25 cellular contexts compared by ENCODE assay signal in the genomic region with DNA sequence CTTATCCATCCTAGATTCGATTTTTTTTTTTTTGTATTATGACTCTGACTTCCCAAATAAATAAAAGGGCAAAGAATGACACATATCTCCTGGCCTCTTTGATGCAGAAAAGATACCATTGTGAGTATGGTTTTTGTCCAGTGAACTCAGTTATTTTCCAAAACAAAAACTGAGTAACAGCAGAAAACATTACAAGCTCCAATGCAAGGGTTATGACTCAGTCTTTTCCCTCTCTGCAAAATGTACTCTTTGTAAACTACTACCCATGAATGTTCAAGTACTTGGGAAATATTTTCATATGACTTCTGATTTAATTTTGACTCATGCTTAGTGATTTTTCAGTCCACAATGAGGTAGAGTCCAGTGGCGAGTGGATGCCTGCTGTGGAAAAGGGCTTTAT.
DNase-seq lines count a peak whose midpoint lies in the region; ATAC-seq and TF ChIP-seq lines count a peak whose summit lies in the region.
"Had no signal": no experiment of that assay in that cellular context is flagged by ENCODE, and none has a peak within 500 bp of the region (broad histone marks: within the 10 kb centered on the region; RNA-seq: fewer than 3 reads in every experiment).

No MANE protein-coding gene starts in this region.

- dilution Hi-C loops in mammary epithelial cell (cut with HindIII; ENCODE audit: low sequenced_read_pairs) = no loop called here

- H3K27me3 ChIP-seq in mammary epithelial cell (ENCODE audit: insufficient read depth, low read length) (no peaks in the 10 kb centered on the region), foreskin keratinocyte (no peaks in the 10 kb centered on the region)
- H3K27me3 ChIP-seq: gastrocnemius medialis, upper lobe of right lung had no signal

- no peak overlapping the region for H2AFZ ChIP-seq in mammary epithelial cell (ENCODE audit: low read depth, low read length)

- H3K79me2 ChIP-seq in mammary epithelial cell (ENCODE audit: insufficient read depth, low read length) = no peaks in the 10 kb centered on the region

- no TSS peak for BruUV-seq in mammary epithelial cell (replicated peaks; lab: Mats Ljungman, UMichigan)

- no peaks in the 10 kb centered on the region for H3K36me3 ChIP-seq in mammary epithelial cell (ENCODE audit: insufficient read depth, low read length)
- H3K36me3 ChIP-seq: gastrocnemius medialis, upper lobe of right lung had no signal

- DNase-seq in AG08395 (ENCODE audit: low spot score) (peak; percentile 6), LHCN-M2 (ENCODE audit: low read depth) (peak; percentile 8), mammary epithelial cell (peak; percentile 80), foreskin keratinocyte (peak; percentile 32 to 70), inferior parietal cortex (ENCODE audit: extremely low spot score) (no peak), UCSD-AML1 (lab: John Stamatoyannopoulos, UW; ENCODE audit: unreplicated experiment) (no peak), HK-2 (ENCODE audit: unreplicated experiment) (no peak), cerebellar nuclear complex (lab: John Stamatoyannopoulos, UW) (no peak)
- DNase-seq: activated CD4-positive, alpha-beta T cell treated with anti-CD3 and anti-CD28 coated beads for 4 hours; DMS 273 treated with DMSO at 0.1 percent for 48 hours; effector memory CD8-positive, alpha-beta T cell; gastrocnemius medialis; GF-D8; Karpas-422; NCI-H1105 treated with DMSO at 0.1 percent for 48 hours; NCI-H2107; NCI-H524; posterior cingulate gyrus; stimulated activated CD4-positive, alpha-beta T cell treated with anti-CD3 and anti-CD28 coated beads, Interleukin-4, amount 100 ng/mL, for 1 hour; stimulated activated naive CD8-positive, alpha-beta T cell treated with anti-CD3 and anti-CD28 coated beads, Interleukin-15, amount 100 ng/mL, for 72 hours; upper lobe of right lung had no signal

- TF ChIP-seq CTCF in mammary epithelial cell (conservative IDR thresholded peaks at IDR 0.05 in 1 of 2, IDR thresholded peaks at IDR 0.05 in 1 of 2; ENCODE audit: extremely low read depth in 1 of 2, insufficient read depth in 1 of 2, low read depth in 1 of 2, low read length in 2 of 2) (no peak), foreskin keratinocyte (conservative IDR thresholded peaks at IDR 0.05) (no peak)

- H4K20me1 ChIP-seq in mammary epithelial cell (ENCODE audit: insufficient read depth, low read length) = no peaks in the 10 kb centered on the region

- no peaks in the 10 kb centered on the region for H3K9me3 ChIP-seq in mammary epithelial cell (replicated peaks; ENCODE audit: insufficient read depth, low read length)
- H3K9me3 ChIP-seq: A549, gastrocnemius medialis, upper lobe of right lung had no signal

- in situ Hi-C loops in mammary epithelial cell (cut with MboI; ENCODE audit: low sequenced_read_pairs in 2 of 2) = no loop called here

- 38% methylated on average over 2 of the region's 2 CpGs for WGBS in mammary epithelial cell (ENCODE audit: low coverage, missing lambda C conversion rate)

- peak; percentile 75 for ATAC-seq in foreskin keratinocyte
- ATAC-seq: A549; effector memory CD8-positive, alpha-beta T cell; gastrocnemius medialis; Right ventricle myocardium inferior; stimulated activated naive CD8-positive, alpha-beta T cell treated with anti-CD3 and anti-CD28 coated beads, Interleukin-15, amount 100 ng/mL, for 72 hours; upper lobe of right lung had no signal

- H3K4me1 ChIP-seq in mammary epithelial cell (ENCODE audit: insufficient read depth, low read length) (no peaks in the 10 kb centered on the region), foreskin keratinocyte (no peaks in the 10 kb centered on the region)
- H3K4me1 ChIP-seq: A549, gastrocnemius medialis, upper lobe of right lung had no signal

- CTCF ChIA-PET in mammary epithelial cell (lab: Charles Lee; ENCODE audit: low non-redundant PET) = interaction anchor here (0.8 kb wide), 1 partner anchor 872 kb away, joined by 3 read pairs; no protein-coding TSS in a partner anchor

- H3K9ac ChIP-seq in mammary epithelial cell (ENCODE audit: insufficient read depth, low read length) = no peak overlapping the region

- H3K27ac ChIP-seq in mammary epithelial cell (ENCODE audit: insufficient read depth, low read depth, low read length) (no peak overlapping the region), foreskin keratinocyte (no peak overlapping the region)
- H3K27ac ChIP-seq: A549, C4-2B, gastrocnemius medialis, skin epidermis, upper lobe of right lung had no signal

- no peak overlapping the region for H3K4me2 ChIP-seq in mammary epithelial cell (ENCODE audit: insufficient read depth, low read depth, low read length)
- H3K4me2 ChIP-seq: A549 had no signal

- intact Hi-C loops in mammary epithelial cell (cut with micrococcal nuclease) = no loop called here

- H3K4me3 ChIP-seq in mammary epithelial cell (replicated peaks in 1 of 3; ENCODE audit: insufficient read depth in 1 of 3, low read depth in 2 of 3, low read length in 3 of 3) = no peak overlapping the region
- H3K4me3 ChIP-seq: A549, gastrocnemius medialis, skin epidermis, upper lobe of right lung had no signal

Comparison
In these comparisons a context has a peak if more than half of its experiments do, and no peak if none do; other contexts are left out.
1. DNase-seq: peak in AG08395 (single experiment), LHCN-M2 (single experiment), mammary epithelial cell (single experiment) and foreskin keratinocyte (2 of 2); none in inferior parietal cortex (single experiment), UCSD-AML1 (single experiment), HK-2 (single experiment) and cerebellar nuclear complex (0 of 2).